8 cellular contexts compared by ENCODE assay signal in the genomic region with DNA sequence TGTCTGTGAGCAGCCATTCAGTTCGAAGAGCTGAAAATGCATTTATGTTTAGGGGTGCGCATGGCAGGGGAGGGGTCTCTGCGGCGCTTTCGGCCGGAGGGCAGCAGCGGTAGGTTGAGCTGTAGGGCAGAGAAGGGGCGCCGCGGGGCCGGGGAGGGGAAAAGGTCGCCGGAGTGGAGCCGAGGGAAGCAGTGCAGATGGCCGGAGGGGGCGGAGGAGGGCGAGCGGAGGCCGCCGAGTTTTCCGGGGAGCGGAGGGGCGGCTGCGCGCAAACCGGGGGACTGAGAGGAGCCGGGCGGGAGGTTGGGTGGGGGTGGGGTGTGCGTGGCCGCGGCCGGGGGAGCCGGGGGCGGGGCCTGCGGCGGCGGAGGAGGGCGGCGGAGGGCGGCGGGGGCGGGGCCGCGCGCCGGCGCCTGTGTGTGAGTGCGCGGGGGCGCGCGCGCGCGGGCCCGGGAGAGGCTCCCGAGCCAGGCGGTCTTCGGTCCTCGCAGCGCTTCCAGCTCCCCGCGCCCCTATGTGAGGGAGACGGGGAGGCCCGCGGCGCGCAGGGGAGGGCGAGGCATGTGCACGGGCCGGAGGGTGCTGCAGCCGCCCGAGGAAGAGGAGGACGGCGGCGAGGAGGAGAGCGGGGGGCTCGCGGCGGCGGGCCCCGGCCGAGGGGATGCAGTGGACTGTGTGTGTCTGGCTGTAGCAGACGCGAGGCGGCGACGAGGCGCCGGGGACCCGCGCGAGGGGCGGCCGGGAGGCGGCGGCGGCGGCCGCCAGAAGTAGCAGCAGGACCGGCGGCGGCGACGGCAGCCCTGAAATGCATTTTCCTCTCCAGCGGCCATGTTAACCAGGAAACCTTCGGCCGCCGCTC. TPM values are rescaled to one million over a fixed set of nuclear protein-coding genes. Genes with fewer than 3 reads are reported as not detected.
DNase-seq lines count a peak whose midpoint lies in the region; ATAC-seq lines count a peak whose summit lies in the region.

A gene (plus strand): TSS at position 440 of the 859 bp plus-strand sequence. CDS start 389 bp downstream, at position 829.

- peak within 1 kb of the TSS; percentile 93 to 94 for H3K14ac ChIP-seq in mesenchymal stem cell (ENCODE audit: low read length in 2 of 2)

- H3K36me3 ChIP-seq in mesenchymal stem cell (ENCODE audit: control insufficient read depth in 1 of 2, insufficient read depth in 2 of 2, low read depth in 1 of 2, low read length in 2 of 2): peaks cover 0 to 6% of the 10 kb centered on the region in 2 experiments

- peak within 1 kb of the TSS; percentile 92 to 94 for H3K4me3 ChIP-seq in mesenchymal stem cell (ENCODE audit: insufficient read depth in 1 of 2, low read depth in 1 of 2, low read length in 2 of 2)

- no peaks in the 10 kb centered on the region for H3K9me3 Mint-ChIP-seq in effector memory CD8-positive, alpha-beta T cell

- H3K23ac ChIP-seq in mesenchymal stem cell (ENCODE audit: low read length in 2 of 2): peak within 1 kb of the TSS; percentile 96 to 99

- DNase-seq in AML-193 (lab: John Stamatoyannopoulos, UW) (peak; percentile 14 to 60), NCI-H748 (lab: John Stamatoyannopoulos, UW; ENCODE audit: unreplicated experiment) (peak; percentile 89), mesenchymal stem cell (peak; percentile 84)
- peak; percentile 88 for DNase-seq in activated CD8-positive, alpha-beta memory T cell treated with anti-CD3 and anti-CD28 coated beads for 24 hours
- peak; percentile 60 to 66 (median 60) for DNase-seq in effector memory CD8-positive, alpha-beta T cell
- DNase-seq in stimulated activated CD8-positive, alpha-beta memory T cell treated with anti-CD3 and anti-CD28 coated beads, Interleukin-12 subunit alpha, Interleukin-12 subunit beta, amount 100 ng/mL, for 4 hours (ENCODE audit: low read depth): peak; percentile 68

- peak within 1 kb of the TSS; percentile 83 for H2AFZ ChIP-seq in mesenchymal stem cell (ENCODE audit: low read depth, low read length)

- peak within 1 kb of the TSS; percentile 96 for H3K9ac ChIP-seq in mesenchymal stem cell (ENCODE audit: low read length)

- H3K4me1 ChIP-seq in mesenchymal stem cell (ENCODE audit: control insufficient read depth, insufficient read depth, low read depth, low read length): peaks cover 9% of the 10 kb centered on the region

- peak within 1 kb of the TSS; percentile 72 for H3K27ac ChIP-seq in mesenchymal stem cell (ENCODE audit: low read length, poor library complexity, severe bottlenecking)

- peak within 1 kb of the TSS; percentile 99 for H2BK15ac ChIP-seq in mesenchymal stem cell (ENCODE audit: low read depth, poor library complexity, severe bottlenecking)

- WGBS in mesenchymal stem cell: 2% methylated on average over 58 of the region's 109 CpGs

- no peak within 1 kb of the TSS for H2AK5ac ChIP-seq in mesenchymal stem cell (ENCODE audit: low read length, severe bottlenecking)

- H3K27me3 ChIP-seq in mesenchymal stem cell (ENCODE audit: control insufficient read depth in 1 of 2, insufficient read depth in 1 of 2, low read length in 2 of 2): peaks cover 0 to 1% of the 10 kb centered on the region in 2 experiments

- H2BK12ac ChIP-seq in mesenchymal stem cell (ENCODE audit: low read length in 2 of 2): peak within 1 kb of the TSS; percentile 73 to 87

- H3K4me2 ChIP-seq in mesenchymal stem cell (ENCODE audit: low read length, poor library complexity, severe bottlenecking): peak within 1 kb of the TSS; percentile 78

- H4K8ac ChIP-seq in mesenchymal stem cell (ENCODE audit: low read length): peak within 1 kb of the TSS; percentile 89

- ATAC-seq in GM18907 (IDR thresholded peaks at IDR 0.05; ENCODE audit: unreplicated experiment): peak; percentile 55
- ATAC-seq in HG03139 (IDR thresholded peaks at IDR 0.05; ENCODE audit: unreplicated experiment): peak; percentile 50
- peak; percentile 64 for ATAC-seq in effector memory CD8-positive, alpha-beta T cell (replicated peaks)

- H3K18ac ChIP-seq in mesenchymal stem cell (ENCODE audit: low read depth in 1 of 2, low read length in 2 of 2): peak within 1 kb of the TSS; percentile 98 to 99

- peak within 1 kb of the TSS; percentile 97 for H2BK120ac ChIP-seq in mesenchymal stem cell (ENCODE audit: low read depth, low read length)

- peaks cover 50% of the 10 kb centered on the region for H3K36me3 Mint-ChIP-seq in effector memory CD8-positive, alpha-beta T cell (ENCODE audit: insufficient read depth)

- H3K4ac ChIP-seq in mesenchymal stem cell (ENCODE audit: low read depth in 1 of 2, low read length in 2 of 2): peak within 1 kb of the TSS; percentile 93 to 99

- peaks cover 34 to 45% of the 10 kb centered on the region in 2 donors for H3K4me1 Mint-ChIP-seq in effector memory CD8-positive, alpha-beta T cell (ENCODE audit: low read depth in 2 of 2)

- peak within 1 kb of the TSS; percentile 99 for H3K4me3 Mint-ChIP-seq in effector memory CD8-positive, alpha-beta T cell

- peak within 1 kb of the TSS; percentile 94 for H2BK5ac ChIP-seq in mesenchymal stem cell (ENCODE audit: low read depth, low read length, poor library complexity, severe bottlenecking)

- peak within 1 kb of the TSS; percentile 99 for H4K91ac ChIP-seq in mesenchymal stem cell (ENCODE audit: low read length)

- H3K9me3 ChIP-seq in mesenchymal stem cell (ENCODE audit: control insufficient read depth, low read length): no peaks in the 10 kb centered on the region

- no peaks in the 10 kb centered on the region for H3K79me1 ChIP-seq in mesenchymal stem cell (replicated peaks; ENCODE audit: low read length, poor library complexity, severe bottlenecking)

- H3K27me3 Mint-ChIP-seq in effector memory CD8-positive, alpha-beta T cell: no peaks in the 10 kb centered on the region

- peak within 1 kb of the TSS; percentile 97 to 98 for H3K27ac Mint-ChIP-seq in effector memory CD8-positive, alpha-beta T cell

RNA-seq across cellular contexts. Expression of the gene that starts here (rescaled TPM):
- 16.8 TPM for polyA plus RNA-seq in mesenchymal stem cell (2013, experiment 1 of 2)
- polyA plus RNA-seq in mesenchymal stem cell (2013, experiment 2 of 2): 16.8 TPM

Comparison
In these comparisons a context has a peak if more than half of its experiments do, and no peak if none do; other contexts are left out.
1. Peak in every context shown above with its lines: DNase-seq, ATAC-seq, H3K4me3 ChIP-seq and H3K27ac ChIP-seq.
2. DNase-seq: peak in every context shown above with its lines; median percentile 89 in NCI-H748; 88 in activated CD8-positive, alpha-beta memory T cell treated with anti-CD3 and anti-CD28 coated beads for 24 hours; 84 in mesenchymal stem cell; 68 in stimulated activated CD8-positive, alpha-beta memory T cell treated with anti-CD3 and anti-CD28 coated beads, Interleukin-12 subunit alpha, Interleukin-12 subunit beta, amount 100 ng/mL, for 4 hours; 60 in effector memory CD8-positive, alpha-beta T cell; 37 in AML-193.